8 cellular contexts compared by ENCODE assay signal in the genomic region with DNA sequence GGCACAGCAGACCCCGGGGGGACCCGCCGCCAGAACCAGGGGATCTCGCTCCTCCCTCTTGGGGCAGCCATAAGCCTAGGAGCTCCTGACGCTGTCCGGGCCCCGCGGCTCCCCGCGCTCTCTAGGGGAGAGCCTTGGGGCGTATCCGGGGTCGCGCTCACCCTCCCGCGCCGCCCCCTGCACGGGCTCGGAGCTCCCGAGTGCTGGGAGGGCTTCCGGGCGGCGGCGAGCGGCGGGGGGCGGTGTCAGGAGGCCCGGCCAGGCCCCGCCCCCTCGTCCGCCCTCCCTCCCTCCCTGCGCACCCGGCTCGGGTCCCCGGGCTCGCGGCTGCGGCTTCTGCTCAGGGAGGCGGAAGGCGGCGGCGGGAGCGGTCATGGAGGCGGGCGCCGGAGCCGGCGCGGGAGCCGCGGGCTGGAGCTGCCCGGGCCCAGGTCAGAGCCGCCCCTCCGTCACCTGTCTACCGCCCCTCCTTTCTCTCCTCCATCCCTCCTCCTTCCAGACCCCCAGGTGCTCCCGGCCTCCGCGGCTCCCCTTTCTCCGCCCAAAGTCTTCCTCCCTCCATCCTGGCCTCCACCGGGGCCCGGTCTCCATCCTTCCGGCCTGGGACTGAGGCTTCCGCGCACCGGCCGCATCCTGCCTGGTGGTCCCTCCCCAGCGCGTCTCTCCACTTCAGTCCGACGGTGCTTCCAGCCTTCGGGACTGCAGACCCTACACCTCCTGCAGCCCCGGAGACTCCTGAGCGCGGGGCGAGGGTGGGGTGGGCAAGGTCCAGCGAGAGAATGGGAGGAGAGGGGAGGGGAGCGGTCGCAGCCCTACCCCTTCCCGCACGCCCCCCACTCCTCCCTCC. TPM values are rescaled to one million over a fixed set of nuclear protein-coding genes. Genes with fewer than 3 reads are reported as not detected.
DNase-seq lines count a peak whose midpoint lies in the region; ATAC-seq, FAIRE-seq and TF ChIP-seq lines count a peak whose summit lies in the region.

No MANE protein-coding gene starts in this region.

- no peak for FAIRE-seq in H1 (lab: Jason Lieb, UNC)

- peak overlapping the region; percentile 12 to 59 (median 32); a peak in 6 of 7 replicates for H3K9ac ChIP-seq in H1 (replicated peaks in 1 of 4; ENCODE audit: extremely low read depth in 1 of 4, low read depth in 3 of 4, low read length in 3 of 4)

- H2BK12ac ChIP-seq in H1 (ENCODE audit: low read depth, low read length): peak overlapping the region; percentile 39; the same call in 1 of the 2 replicates

- no peak for TF ChIP-seq CTCF in H1 (IDR thresholded peaks at IDR 0.05; ENCODE audit: control extremely low read depth in 1 of 3, insufficient read depth in 1 of 3, low read depth in 1 of 3, low read length in 3 of 3)

- H2BK20ac ChIP-seq in H1 (ENCODE audit: low read length): no peak overlapping the region

- H3K79me1 ChIP-seq in H1 (ENCODE audit: low read depth, low read length): no peaks in the 10 kb centered on the region

- POLR2A ChIA-PET in H1 (lab: Charles Lee; ENCODE audit: partially characterized antibody): interaction anchor here (0.7 to 1.2 kb wide), 4 partner anchors 16 to 52 kb away, joined by 3 to 5 read pairs (median 4); no protein-coding TSS in a partner anchor

- peaks cover 6 to 11% (median 8%) of the 10 kb centered on the region in 4 experiments for H3K4me1 ChIP-seq in H1 (replicated peaks in 1 of 4; ENCODE audit: control insufficient read depth in 3 of 4, insufficient read depth in 4 of 4, low read length in 3 of 4)
- peaks cover 12% of the 10 kb centered on the region for H3K4me1 ChIP-seq in mononuclear cell (ENCODE audit: insufficient read depth, low read length)

- H3K79me2 ChIP-seq in H1 (ENCODE audit: control insufficient read depth in 1 of 2, insufficient read depth in 2 of 2, low read length in 2 of 2): no peaks in the 10 kb centered on the region

- H3K23ac ChIP-seq in H1 (ENCODE audit: insufficient read length): no peak overlapping the region

- peak; percentile 84 for DNase-seq in AG08395 (ENCODE audit: low spot score)
- peak; percentile 68 for DNase-seq in NCI-H82 (lab: John Stamatoyannopoulos, UW)
- DNase-seq in activated CD8-positive, alpha-beta memory T cell treated with anti-CD3 and anti-CD28 coated beads for 48 hours (ENCODE audit: low read depth in 2 of 3, low spot score in 2 of 3): peak; percentile 42 to 49 (median 46)
- peak in 1 of 2 experiments; percentile 86 for DNase-seq in H1 (ENCODE audit: low read depth in 1 of 2, low spot score in 2 of 2)
- peak; percentile 52 to 67 for DNase-seq in stimulated activated CD8-positive, alpha-beta memory T cell treated with anti-CD3 and anti-CD28 coated beads, Interleukin-2, amount 100 ng/mL, for 1 hour (ENCODE audit: low read depth in 2 of 2)

- H3K4ac ChIP-seq in H1 (replicated peaks; ENCODE audit: insufficient read length, low read depth, low read length): no peak overlapping the region

- H3K23me2 ChIP-seq in H1 (ENCODE audit: low read depth, low read length): peaks cover 8% of the 10 kb centered on the region; the same call in 1 of the 2 replicates

- no peak overlapping the region for H3K27ac ChIP-seq in H1 (ENCODE audit: low read depth, low read length)

- CTCF ChIA-PET in H1 (lab: Charles Lee; ENCODE audit: partially characterized antibody): interaction anchor here (1.0 to 5.8 kb wide), 4 partner anchors 21 to 90 kb away, joined by 3 to 42 read pairs (median 3); no protein-coding TSS in a partner anchor

- H3K4me3 ChIP-seq in H1 (ENCODE audit: extremely low read depth in 1 of 4, insufficient read depth in 2 of 4, low read depth in 3 of 4, low read length in 4 of 4) (peak overlapping the region; percentile 73 to 100 (median 80)), mononuclear cell (ENCODE audit: low read length) (peak overlapping the region; percentile 57)

- H3K27me3 ChIP-seq in H1 (replicated peaks in 1 of 4; ENCODE audit: control insufficient read depth in 3 of 4, extremely low read depth in 1 of 4, insufficient read depth in 3 of 4, low read length in 3 of 4) (no peaks in the 10 kb centered on the region; a peak in 1 of 7 replicates), mononuclear cell (ENCODE audit: insufficient read depth, low read length) (peaks cover 12% of the 10 kb centered on the region)

- no peaks in the 10 kb centered on the region for H3K9me3 ChIP-seq in H1 (ENCODE audit: insufficient read depth in 2 of 2, low read depth in 1 of 2, low read length in 1 of 2)
- H3K9me3 ChIP-seq in mononuclear cell (ENCODE audit: low read depth, low read length): no peaks in the 10 kb centered on the region

- H3K18ac ChIP-seq in H1 (ENCODE audit: extremely low read depth, low read length): peak overlapping the region; percentile 83

- H4K91ac ChIP-seq in H1 (replicated peaks; ENCODE audit: insufficient read length, low read length): peak overlapping the region; percentile 38

- H3K36me3 ChIP-seq in H1 (ENCODE audit: control insufficient read depth in 2 of 4, insufficient read depth in 4 of 4, low read length in 3 of 4): peaks cover 0 to 4% (median under 1%) of the 10 kb centered on the region in 4 experiments; a peak in 3 of 8 replicates

- no peak overlapping the region for H2BK120ac ChIP-seq in H1 (replicated peaks; ENCODE audit: low read depth, low read length)

- H2BK15ac ChIP-seq in H1 (ENCODE audit: low read length): no peak overlapping the region; the same call in 1 of the 2 replicates

- H3K4me2 ChIP-seq in H1 (ENCODE audit: insufficient read depth in 1 of 2, low read depth in 2 of 2, low read length in 2 of 2): peak overlapping the region; percentile 92 to 97

- no peak for TF ChIP-seq EP300 in H1 (IDR thresholded peaks at IDR 0.05; ENCODE audit: borderline replicate concordance in 1 of 2, low read depth in 2 of 2, low read length in 2 of 2)

- H4K20me1 ChIP-seq in H1 (replicated peaks in 1 of 2; ENCODE audit: control insufficient read depth in 1 of 2, insufficient read depth in 2 of 2, low read length in 2 of 2): no peaks in the 10 kb centered on the region

- no peak overlapping the region for H2AK5ac ChIP-seq in H1 (ENCODE audit: low read depth, low read length)

- peak overlapping the region; percentile 39 for H4K5ac ChIP-seq in H1 (ENCODE audit: insufficient read length, low read depth, low read length)

- H3K14ac ChIP-seq in H1 (ENCODE audit: insufficient read length): no peak overlapping the region

- ATAC-seq in GM18909 (IDR thresholded peaks at IDR 0.05; ENCODE audit: poor library complexity, unreplicated experiment) (peak; percentile 83), HG03135 (IDR thresholded peaks at IDR 0.05; ENCODE audit: unreplicated experiment) (peak; percentile 70)

- peak overlapping the region; percentile 66 for H4K8ac ChIP-seq in H1 (ENCODE audit: extremely low read depth, insufficient read depth, low read length)

- H2AFZ ChIP-seq in H1 (ENCODE audit: low read length): 0 out of 2 replicates have a peak overlapping the region, but pooled peaks have one; percentile 61

- TF ChIP-seq POLR2A in H1 (IDR thresholded peaks at IDR 0.05; ENCODE audit: control extremely low read depth in 1 of 2, low read depth in 2 of 2, low read length in 2 of 2): peak in 1 of 2 experiments; percentile 22; a peak in 1 of 3 replicates

- TF ChIP-seq RAD21 in H1 (IDR thresholded peaks at IDR 0.05 in 1 of 2, conservative IDR thresholded peaks at IDR 0.05 in 1 of 2; ENCODE audit: low read depth in 2 of 2, low read length in 2 of 2): no peak

- peak overlapping the region; percentile 75 for H3K56ac ChIP-seq in H1 (replicated peaks; ENCODE audit: insufficient read length, low read depth, low read length)

- 2% methylated on average over 15 of the region's 80 CpGs; no CpG with 5 or more reads in 1 of the 2 experiments for WGBS in H1 (ENCODE audit: extremely low coverage in 1 of 2, insufficient coverage in 1 of 2, insufficient read length in 1 of 2, insufficient replicate concordance in 2 of 2, low coverage in 1 of 2, low lambda C conversion rate in 2 of 2, missing lambda C conversion rate in 1 of 2), 2 experiments

- H2BK5ac ChIP-seq in H1 (ENCODE audit: low read depth, low read length): peak overlapping the region; percentile 88; the same call in 1 of the 2 replicates

RNA-seq across cellular contexts. Expression of a gene that starts 0.4 kb away (rescaled TPM):
- 43.7 and 47.7 TPM in 2 replicates for total RNA-seq in H1 (2021; fragmentation: NEBNext Ultra II Directional; extraction: Animal tissue kit (Norgen Biotek cat#: 25700))
- 35.6 and 36.2 TPM in 2 replicates for polyA plus RNA-seq in H1 (2011; rRNA removed)
- 48.9 TPM for polyA plus RNA-seq in H1 (2011; cell fraction: cytosol; rRNA removed)
- 165 TPM for polyA plus RNA-seq in H1 (2011; cell fraction: nucleus; rRNA removed)
- 46.0 to 56.1 TPM (median 51.1 TPM) in 4 replicates for polyA plus RNA-seq in H1 (2012, experiment 1 of 2)
- 2.9 TPM for polyA plus RNA-seq in H1 (2012, experiment 2 of 2)
- 23.8 TPM for polyA plus RNA-seq in H1 (2013, experiment 1 of 2)
- 18.9 TPM for polyA plus RNA-seq in H1 (2013, experiment 2 of 2)
- 53.7 and 59.6 TPM in 2 replicates for polyA minus RNA-seq in H1 (2011; rRNA and poly(A)+ RNA removed)
- polyA minus RNA-seq in H1 (2011; cell fraction: cytosol; rRNA and poly(A)+ RNA removed): 34.9 TPM
- 91.0 TPM for polyA minus RNA-seq in H1 (2011; cell fraction: nucleus; rRNA and poly(A)+ RNA removed)
- total RNA-seq in mononuclear cell: 1.3 TPM

RNA-seq across cellular contexts. Expression of a gene that starts 15.8 kb away (rescaled TPM):
- not detected in 2 replicates for total RNA-seq in H1 (2021; fragmentation: NEBNext Ultra II Directional; extraction: Animal tissue kit (Norgen Biotek cat#: 25700))
- polyA plus RNA-seq in H1 (2011; rRNA removed): not detected in 2 replicates
- not detected for polyA plus RNA-seq in H1 (2011; cell fraction: cytosol; rRNA removed)
- polyA plus RNA-seq in H1 (2011; cell fraction: nucleus; rRNA removed): not detected
- polyA plus RNA-seq in H1 (2012, experiment 1 of 2): not detected in 4 replicates
- polyA plus RNA-seq in H1 (2012, experiment 2 of 2): not detected
- not detected for polyA plus RNA-seq in H1 (2013, experiment 1 of 2)
- polyA plus RNA-seq in H1 (2013, experiment 2 of 2): not detected
- not detected in 2 replicates for polyA minus RNA-seq in H1 (2011; rRNA and poly(A)+ RNA removed)
- polyA minus RNA-seq in H1 (2011; cell fraction: cytosol; rRNA and poly(A)+ RNA removed): not detected
- polyA minus RNA-seq in H1 (2011; cell fraction: nucleus; rRNA and poly(A)+ RNA removed): not detected
- total RNA-seq in mononuclear cell: not detected

RNA-seq across cellular contexts. Expression of a gene that starts 38.9 kb away (rescaled TPM):
- 10.7 and 12.0 TPM in 2 replicates for total RNA-seq in H1 (2021; fragmentation: NEBNext Ultra II Directional; extraction: Animal tissue kit (Norgen Biotek cat#: 25700))
- 1.9 and 3.3 TPM in 2 replicates for polyA plus RNA-seq in H1 (2011; rRNA removed)
- 2.3 TPM for polyA plus RNA-seq in H1 (2011; cell fraction: cytosol; rRNA removed)
- polyA plus RNA-seq in H1 (2011; cell fraction: nucleus; rRNA removed): 9.5 TPM
- polyA plus RNA-seq in H1 (2012, experiment 1 of 2): 5.2 to 7.9 TPM (median 6.6 TPM) in 4 replicates
- 5.2 TPM for polyA plus RNA-seq in H1 (2012, experiment 2 of 2)
- polyA plus RNA-seq in H1 (2013, experiment 1 of 2): 8.3 TPM
- 7.8 TPM for polyA plus RNA-seq in H1 (2013, experiment 2 of 2)
- 4.5 and 5.1 TPM in 2 replicates for polyA minus RNA-seq in H1 (2011; rRNA and poly(A)+ RNA removed)
- 7.1 TPM for polyA minus RNA-seq in H1 (2011; cell fraction: cytosol; rRNA and poly(A)+ RNA removed)
- polyA minus RNA-seq in H1 (2011; cell fraction: nucleus; rRNA and poly(A)+ RNA removed): 5.7 TPM
- total RNA-seq in mononuclear cell: under 0.01 TPM

RNA-seq across cellular contexts. Expression of a gene that starts 52.2 kb away (rescaled TPM):
- 169 and 170 TPM in 2 replicates for total RNA-seq in H1 (2021; fragmentation: NEBNext Ultra II Directional; extraction: Animal tissue kit (Norgen Biotek cat#: 25700))
- polyA plus RNA-seq in H1 (2011; rRNA removed): 36.2 and 67.2 TPM in 2 replicates
- polyA plus RNA-seq in H1 (2011; cell fraction: cytosol; rRNA removed): 86.8 TPM
- polyA plus RNA-seq in H1 (2011; cell fraction: nucleus; rRNA removed): 24.5 TPM
- 111 to 179 TPM (median 130 TPM) in 4 replicates for polyA plus RNA-seq in H1 (2012, experiment 1 of 2)
- polyA plus RNA-seq in H1 (2012, experiment 2 of 2): 16.1 TPM
- 264 TPM for polyA plus RNA-seq in H1 (2013, experiment 1 of 2)
- 334 TPM for polyA plus RNA-seq in H1 (2013, experiment 2 of 2)
- 66.5 and 93.6 TPM in 2 replicates for polyA minus RNA-seq in H1 (2011; rRNA and poly(A)+ RNA removed)
- 59.4 TPM for polyA minus RNA-seq in H1 (2011; cell fraction: cytosol; rRNA and poly(A)+ RNA removed)
- 47.6 TPM for polyA minus RNA-seq in H1 (2011; cell fraction: nucleus; rRNA and poly(A)+ RNA removed)
- 39.9 TPM for total RNA-seq in mononuclear cell

Comparison
In these comparisons a context has a peak if more than half of its experiments do, and no peak if none do; other contexts are left out.
1. RNA of a gene that starts 0.4 kb away (total RNA-seq): 43.7 to 47.7 TPM in H1; 1.3 TPM in mononuclear cell (single experiment); every median in the first group is over 10 times any median in the second.
2. RNA of a gene that starts 38.9 kb away (total RNA-seq): 10.7 to 12.0 TPM in H1; under 0.01 TPM in mononuclear cell (single experiment); every median in the first group is over 10 times any median in the second.